In genomic region chr3:45055032-45055410, GRCh38 we compare ENCODE assay signal across 13 cellular contexts. TPM values are rescaled to one million over a fixed set of nuclear protein-coding genes. Genes with fewer than 3 reads are reported as not detected.
DNase-seq lines count a peak whose midpoint lies in the region; ATAC-seq, FAIRE-seq and TF ChIP-seq lines count a peak whose summit lies in the region.
"Had no signal": no experiment of that assay in that cellular context is flagged by ENCODE, and none has a peak within 500 bp of the region (broad histone marks: within the 10 kb centered on the region; RNA-seq: fewer than 3 reads in every experiment).

No MANE protein-coding gene starts in this region.

- H3K4me1 Mint-ChIP-seq in CD8-positive, alpha-beta memory T cell, result no peaks in the 10 kb centered on the region

- no peak for TF ChIP-seq POLR2A in Peyer's patch (IDR thresholded peaks at IDR 0.05)

- peak; percentile 64 for DNase-seq in AG08395 (ENCODE audit: low spot score)
- peak; percentile 85 for DNase-seq in M059J (ENCODE audit: low read depth)
- DNase-seq in bronchial epithelial cell (ENCODE audit: low read depth), result peak; percentile 68
- no peak for DNase-seq in Peyer's patch
- no peak for DNase-seq in HTR-8/SVneo (ENCODE audit: insufficient read length, low spot score)
- no peak for DNase-seq in CD8-positive, alpha-beta memory T cell
- DNase-seq: islet precursor cell, NCI-H2107, right lobe of liver had no signal

- no peaks in the 10 kb centered on the region for H3K9me3 Mint-ChIP-seq in CD8-positive, alpha-beta memory T cell
- H3K9me3 Mint-ChIP-seq: T-helper 1 cell treated with Interleukin-12 subunit alpha and Interleukin-12 subunit beta and Interleukin-4 antibody, amounts not matched to agents 30 μg/mL and 1 μg/mL, for 36 hours had no signal

- CTCF ChIA-PET in CD8-positive, alpha-beta memory T cell (lab: Charles Lee), result interaction anchor here (1.5 kb wide), 1 partner anchor 12 kb away, joined by 5 read pairs; no protein-coding TSS in a partner anchor

- H3K4me3 ChIP-seq in bronchial epithelial cell (ENCODE audit: low read depth, low read length) (no peak overlapping the region), muscle layer of duodenum (ENCODE audit: low read depth in 1 of 2, low read length in 2 of 2) (no peak overlapping the region), Peyer's patch (no peak overlapping the region)
- no peak overlapping the region for H3K4me3 ChIP-seq in CD8-positive, alpha-beta memory T cell (ENCODE audit: low read length)
- H3K4me3 ChIP-seq: right lobe of liver had no signal

- no peak overlapping the region for H3K4me3 Mint-ChIP-seq in CD8-positive, alpha-beta memory T cell
- H3K4me3 Mint-ChIP-seq: T-helper 1 cell treated with Interleukin-12 subunit alpha and Interleukin-12 subunit beta and Interleukin-4 antibody, amounts not matched to agents 30 μg/mL and 1 μg/mL, for 36 hours had no signal

- H3K27me3 Mint-ChIP-seq in CD8-positive, alpha-beta memory T cell, result peaks cover 8 to 22% of the 10 kb centered on the region in 2 donors

- no peak for ATAC-seq in GM18502 (IDR thresholded peaks at IDR 0.05; ENCODE audit: poor library complexity, unreplicated experiment)

- H3K36me3 ChIP-seq in bronchial epithelial cell (ENCODE audit: control insufficient read depth, insufficient read depth, low read length) (no peaks in the 10 kb centered on the region), muscle layer of duodenum (ENCODE audit: control insufficient read depth in 1 of 2, insufficient read depth in 2 of 2, low read length in 2 of 2) (no peaks in the 10 kb centered on the region), Peyer's patch (no peaks in the 10 kb centered on the region)
- no peaks in the 10 kb centered on the region for H3K36me3 ChIP-seq in CD8-positive, alpha-beta memory T cell (ENCODE audit: insufficient read depth, low read length)
- H3K36me3 ChIP-seq: right lobe of liver had no signal

- H3K27ac ChIP-seq in muscle layer of duodenum (ENCODE audit: low read length) (peak overlapping the region; percentile 20), Peyer's patch (peak overlapping the region in 1 of 4 donors; percentile 7)
- H3K27ac ChIP-seq in CD8-positive, alpha-beta memory T cell (ENCODE audit: low read depth, low read length), result no peak overlapping the region
- H3K27ac ChIP-seq: C4-2B, right lobe of liver had no signal

- TF ChIP-seq CTCF in bronchial epithelial cell (IDR thresholded peaks at IDR 0.05; ENCODE audit: insufficient read depth, low read length, severe bottlenecking) (no peak), Peyer's patch (IDR thresholded peaks at IDR 0.05) (no peak)

- H3K4me1 ChIP-seq in muscle layer of duodenum (ENCODE audit: control insufficient read depth in 1 of 2, insufficient read depth in 2 of 2, low read length in 2 of 2), result peaks cover 0 to 5% of the 10 kb centered on the region in 2 donors
- H3K4me1 ChIP-seq in Peyer's patch, result no peaks in the 10 kb centered on the region
- no peaks in the 10 kb centered on the region for H3K4me1 ChIP-seq in CD8-positive, alpha-beta memory T cell (ENCODE audit: insufficient read depth, low read length)
- H3K4me1 ChIP-seq: right lobe of liver had no signal

- H3K36me3 Mint-ChIP-seq in CD8-positive, alpha-beta memory T cell, result no peaks in the 10 kb centered on the region

- no peak overlapping the region for H3K27ac Mint-ChIP-seq in CD8-positive, alpha-beta memory T cell
- H3K27ac Mint-ChIP-seq: T-helper 1 cell treated with Interleukin-12 subunit alpha and Interleukin-12 subunit beta and Interleukin-4 antibody, amounts not matched to agents 30 μg/mL and 1 μg/mL, for 36 hours had no signal

- FAIRE-seq in bronchial epithelial cell (lab: Jason Lieb, UNC) (no peak), HTR-8/SVneo (lab: Jason Lieb, UNC) (no peak)

- H3K27me3 ChIP-seq in bronchial epithelial cell (ENCODE audit: control insufficient read depth, insufficient read depth, low read length) (no peaks in the 10 kb centered on the region), muscle layer of duodenum (ENCODE audit: low read depth, low read length) (no peaks in the 10 kb centered on the region), Peyer's patch (no peaks in the 10 kb centered on the region)
- H3K27me3 ChIP-seq in CD8-positive, alpha-beta memory T cell (ENCODE audit: insufficient read depth, low read length, poor library complexity, severe bottlenecking), result no peaks in the 10 kb centered on the region
- H3K27me3 ChIP-seq: right lobe of liver had no signal

- POLR2A ChIA-PET in CD8-positive, alpha-beta memory T cell (lab: Charles Lee), result no interaction called here

- H3K9me3 ChIP-seq in muscle layer of duodenum (ENCODE audit: control insufficient read depth in 1 of 2, low read length in 2 of 2) (no peaks in the 10 kb centered on the region), Peyer's patch (no peaks in the 10 kb centered on the region)
- H3K9me3 ChIP-seq in CD8-positive, alpha-beta memory T cell (ENCODE audit: low read length), result no peaks in the 10 kb centered on the region
- H3K9me3 ChIP-seq: right lobe of liver had no signal

RNA-seq across cellular contexts. Expression of gene CLEC3B, which starts 28.9 kb away (rescaled TPM):
- 2.2 TPM in 1 of 2 replicates, not detected in the other for total RNA-seq in M059J (2014; rRNA removed; shearing (Covaris generic))
- 0.13 TPM in 1 of 2 replicates, not detected in the other for total RNA-seq in bronchial epithelial cell
- total RNA-seq in Peyer's patch, result 10 to 100 TPM; 11.6 to 47.9 (median 32.7) TPM
- total RNA-seq in CD8-positive, alpha-beta memory T cell, result under 1 TPM in 1 of 2 experiments, not detected in 1; 0.24 TPM
- not detected for polyA plus RNA-seq in CD8-positive, alpha-beta memory T cell

Comparison
In these comparisons a context has a peak if more than half of its experiments do, and no peak if none do; other contexts are left out.
1. DNase-seq: peak in AG08395 (single experiment), M059J (single experiment) and bronchial epithelial cell (single experiment); none in Peyer's patch (0 of 3), HTR-8/SVneo (single experiment) and CD8-positive, alpha-beta memory T cell (0 of 5).